Comparison of ENCODE assay signal across 28 cellular contexts in genomic region chr4:182908124-182908523, GRCh38.
"Had no signal": no experiment of that assay in that cellular context is flagged by ENCODE, and none has a peak within 500 bp of the region (broad histone marks: within the 10 kb centered on the region; RNA-seq: fewer than 3 reads in every experiment).

No MANE protein-coding gene starts in this region.

- H3K9me3 Mint-ChIP-seq: natural killer cell; nephron; neural progenitor cell; stimulated activated memory B cell treated with anti-CD40 and anti-IgM and Interleukin-4, amounts not matched to agents 10 μg/mL and 1 μg/mL and 100 μg/mL, for 72 hours had no signal

- H3K36me3 ChIP-seq: ovary had no signal

- FAIRE-seq: small intestine, urothelium cell line had no signal

- H3K4me3 Mint-ChIP-seq: natural killer cell; nephron; neural progenitor cell; stimulated activated memory B cell treated with anti-CD40 and anti-IgM and Interleukin-4, amounts not matched to agents 10 μg/mL and 1 μg/mL and 100 μg/mL, for 72 hours had no signal

- H3K27me3 Mint-ChIP-seq: progenitor cell of endocrine pancreas; stimulated activated memory B cell treated with anti-CD40 and anti-IgM and Interleukin-4, amounts not matched to agents 10 μg/mL and 1 μg/mL and 100 μg/mL, for 72 hours had no signal

- H3K27me3 ChIP-seq: neural progenitor cell, ovary, right lobe of liver, sigmoid colon, stomach, thyroid gland, tibial nerve, upper lobe of left lung, vagina had no signal

- DNase-seq: natural killer cell; occipital lobe; ovary; posterior cingulate gyrus; psoas muscle; right cardiac atrium; right lobe of liver; sigmoid colon; small intestine; stimulated activated CD4-positive, alpha-beta T cell treated with anti-CD3 and anti-CD28 coated beads, Interleukin-15, amount 100 ng/mL, for 24 hours; stimulated activated CD4-positive, alpha-beta T cell treated with anti-CD3 and anti-CD28 coated beads, Interleukin-2, amount 100 ng/mL, for 24 hours; stimulated activated CD4-positive, alpha-beta T cell treated with anti-CD3 and anti-CD28 coated beads, Interleukin-2, amount 100 ng/mL, for 48 hours; stimulated activated CD4-positive, alpha-beta T cell treated with anti-CD3 and anti-CD28 coated beads, Interleukin-4, amount 100 ng/mL, for 24 hours; stimulated activated naive CD4-positive, alpha-beta T cell; stimulated activated naive CD8-positive, alpha-beta T cell treated with anti-CD3 and anti-CD28 coated beads, Interleukin-15, Interleukin-2, amounts not matched to agents 100 U/mL and 50 U/mL, for 24 hours; stomach; trophoblast cell; upper lobe of left lung had no signal

- H3K4me2 ChIP-seq: neural progenitor cell had no signal

- H3K4me3 ChIP-seq: neural progenitor cell, ovary, psoas muscle, right lobe of liver, sigmoid colon, stomach, thoracic aorta, thyroid gland, tibial nerve, upper lobe of left lung, vagina had no signal

- H3K27ac ChIP-seq: neural progenitor cell, ovary, parathyroid adenoma, psoas muscle, right lobe of liver, sigmoid colon, stomach, thoracic aorta, tibial nerve, upper lobe of left lung, vagina had no signal

- H3K79me2 ChIP-seq: parathyroid adenoma had no signal

- H3K9me3 ChIP-seq: ovary, psoas muscle, right lobe of liver, sigmoid colon, stomach, thoracic aorta, thyroid gland, upper lobe of left lung, vagina had no signal

- H3K27ac Mint-ChIP-seq: natural killer cell; nephron; neural progenitor cell; progenitor cell of endocrine pancreas; stimulated activated memory B cell treated with anti-CD40 and anti-IgM and Interleukin-4, amounts not matched to agents 10 μg/mL and 1 μg/mL and 100 μg/mL, for 72 hours had no signal

- H2AFZ ChIP-seq: neural progenitor cell, parathyroid adenoma had no signal

- ATAC-seq: natural killer cell; psoas muscle; right cardiac atrium; right lobe of liver; stimulated activated memory B cell treated with anti-CD40 and anti-IgM and Interleukin-4, amounts not matched to agents 10 μg/mL and 1 μg/mL and 100 μg/mL, for 72 hours; stimulated activated naive CD8-positive, alpha-beta T cell treated with anti-CD3 and anti-CD28 coated beads, Interleukin-15, Interleukin-2, amounts not matched to agents 100 U/mL and 50 U/mL, for 24 hours had no signal

- H3K4me1 ChIP-seq: parathyroid adenoma, psoas muscle, upper lobe of left lung, vagina had no signal

- H3K9ac ChIP-seq: neural progenitor cell, parathyroid adenoma had no signal
